Comparison of ENCODE assay signal across 10 cellular contexts in the genomic region with DNA sequence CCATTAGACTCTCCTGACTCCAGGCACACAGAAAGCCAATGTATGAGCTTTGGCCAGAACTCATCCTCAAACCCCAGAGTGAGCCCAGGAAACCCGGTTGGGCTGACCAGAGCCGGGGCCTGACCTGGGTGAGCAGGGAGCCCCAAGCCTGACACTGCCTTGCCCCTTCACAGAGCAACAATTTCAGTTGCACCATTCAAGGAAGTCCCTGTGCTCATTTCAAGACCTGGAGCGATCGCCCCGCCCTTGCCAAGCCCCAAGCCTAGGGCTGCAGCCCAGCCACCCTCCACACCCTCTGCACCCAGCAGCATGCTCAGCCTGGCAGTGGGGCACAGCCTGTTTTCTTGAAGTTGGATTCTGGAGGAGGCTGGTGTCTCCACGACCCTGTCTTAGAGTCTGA. TPM values are rescaled to one million over a fixed set of nuclear protein-coding genes. Genes with fewer than 3 reads are reported as not detected.
DNase-seq lines count a peak whose midpoint lies in the region; ATAC-seq, FAIRE-seq and TF ChIP-seq lines count a peak whose summit lies in the region.
"Had no signal": no experiment of that assay in that cellular context is flagged by ENCODE, and none has a peak within 500 bp of the region (broad histone marks: within the 10 kb centered on the region; RNA-seq: fewer than 3 reads in every experiment).

No MANE protein-coding gene starts in this region.

- no peak overlapping the region for H3K9ac ChIP-seq in H1 (replicated peaks in 1 of 4; ENCODE audit: extremely low read depth in 1 of 4, low read depth in 3 of 4, low read length in 3 of 4)
- H3K9ac ChIP-seq in neural progenitor cell: no peak overlapping the region

- H3K9me3 Mint-ChIP-seq in CD8-positive, alpha-beta T cell: no peaks in the 10 kb centered on the region
- H3K9me3 Mint-ChIP-seq in neural progenitor cell: no peaks in the 10 kb centered on the region

- no peak overlapping the region for H2BK15ac ChIP-seq in H1 (ENCODE audit: low read length)

- WGBS in H1 (ENCODE audit: extremely low coverage in 1 of 2, insufficient coverage in 1 of 2, insufficient read length in 1 of 2, insufficient replicate concordance in 2 of 2, low coverage in 1 of 2, low lambda C conversion rate in 2 of 2, missing lambda C conversion rate in 1 of 2), 2 experiments: 88% methylated on average over 6 of the region's 6 CpGs; no CpG with 5 or more reads in 1 of the 2 experiments

- H3K4me1 ChIP-seq in CD8-positive, alpha-beta T cell (ENCODE audit: insufficient read depth, low read length): peaks cover 38% of the 10 kb centered on the region
- H3K4me1 ChIP-seq in H1 (replicated peaks in 1 of 4; ENCODE audit: control insufficient read depth in 3 of 4, insufficient read depth in 4 of 4, low read length in 3 of 4) (peaks cover 0 to 10% (median 8%) of the 10 kb centered on the region in 4 experiments; a peak in 5 of 7 replicates), neural progenitor cell (peaks cover 19% of the 10 kb centered on the region)

- H3K4me3 ChIP-seq in CD8-positive, alpha-beta T cell (ENCODE audit: low read depth, low read length): no peak overlapping the region
- H3K4me3 ChIP-seq in H1 (ENCODE audit: extremely low read depth in 1 of 4, insufficient read depth in 2 of 4, low read depth in 3 of 4, low read length in 4 of 4) (no peak overlapping the region), neural progenitor cell (no peak overlapping the region)

- peaks cover 34% of the 10 kb centered on the region for H3F3A ChIP-seq in neural progenitor cell (ENCODE audit: low read depth)

- H3K14ac ChIP-seq in H1 (ENCODE audit: insufficient read length): no peak overlapping the region

- peak overlapping the region; percentile 71 for H3K4me3 Mint-ChIP-seq in CD8-positive, alpha-beta T cell
- H3K4me3 Mint-ChIP-seq in neural progenitor cell: peak overlapping the region; percentile 94

- H2AFZ ChIP-seq in H1 (ENCODE audit: low read length): no peak overlapping the region
- no peak overlapping the region for H2AFZ ChIP-seq in neural progenitor cell (replicated peaks)

- no peak for TF ChIP-seq RAD21 in H1 (IDR thresholded peaks at IDR 0.05 in 1 of 2, conservative IDR thresholded peaks at IDR 0.05 in 1 of 2; ENCODE audit: low read depth in 2 of 2, low read length in 2 of 2)

- TF ChIP-seq CTCF in CD8-positive, alpha-beta T cell (IDR thresholded peaks at IDR 0.05): no peak
- TF ChIP-seq CTCF in H1 (IDR thresholded peaks at IDR 0.05; ENCODE audit: control extremely low read depth in 1 of 3, insufficient read depth in 1 of 3, low read depth in 1 of 3, low read length in 3 of 3) (no peak), neural progenitor cell (IDR thresholded peaks at IDR 0.05) (no peak)

- no peak overlapping the region for H2AK5ac ChIP-seq in H1 (ENCODE audit: low read depth, low read length)

- H3K23ac ChIP-seq in H1 (ENCODE audit: insufficient read length): no peak overlapping the region

- H3K4me1 Mint-ChIP-seq in CD8-positive, alpha-beta T cell (ENCODE audit: low read depth): peaks cover 33% of the 10 kb centered on the region
- H3K4me1 Mint-ChIP-seq in neural progenitor cell: peaks cover 25% of the 10 kb centered on the region

- no peak overlapping the region for H2BK20ac ChIP-seq in H1 (ENCODE audit: low read length)

- POLR2A ChIA-PET in CD8-positive, alpha-beta T cell (lab: Charles Lee): interaction anchor here (1.1 to 1.7 kb wide), 2 partner anchors 45 to 49 kb away, joined by 3 to 7 read pairs; a partner anchor contains a TSS
- POLR2A ChIA-PET in H1 (lab: Charles Lee; ENCODE audit: partially characterized antibody): interaction anchor here (0.7 to 1.3 kb wide), 3 partner anchors 15 to 310 kb away, joined by 3 to 4 read pairs (median 3); no protein-coding TSS in a partner anchor

- DNase-seq in CD8-positive, alpha-beta T cell: no peak
- DNase-seq in RPMI7951 (ENCODE audit: low read depth): peak; percentile 37
- no peak for DNase-seq in H1 (ENCODE audit: low read depth in 1 of 2, low spot score in 2 of 2)
- DNase-seq in neural progenitor cell (ENCODE audit: low spot score): no peak
- DNase-seq in amniotic stem cell (lab: John Stamatoyannopoulos, UW): no peak
- no peak for DNase-seq in dedifferentiated amniotic fluid mesenchymal stem cell (ENCODE audit: extremely low spot score)
- DNase-seq in KBM-7: no peak
- DNase-seq in NK-92 treated with Interleukin-12 subunit alpha and Interleukin-12 subunit beta, amount 100 ng/mL, for 24 hours (lab: John Stamatoyannopoulos, UW): no peak
- DNase-seq: stimulated activated CD4-positive, alpha-beta T cell treated with anti-CD3 and anti-CD28 coated beads, Interleukin-2, amount 100 ng/mL, for 24 hours had no signal

- 0 out of 2 replicates have a peak overlapping the region, but pooled peaks have one; percentile 39 for H2BK12ac ChIP-seq in H1 (ENCODE audit: low read depth, low read length)

- no peak overlapping the region for H3K4ac ChIP-seq in H1 (replicated peaks; ENCODE audit: insufficient read length, low read depth, low read length)

- no peak overlapping the region for H3K18ac ChIP-seq in H1 (ENCODE audit: extremely low read depth, low read length)

- intact Hi-C loops in CD8-positive, alpha-beta T cell (cut with DNase I, micrococcal nuclease): no loop called here

- H3K36me3 Mint-ChIP-seq in CD8-positive, alpha-beta T cell: peaks cover 2% of the 10 kb centered on the region
- H3K36me3 Mint-ChIP-seq in neural progenitor cell: no peaks in the 10 kb centered on the region

- no peak overlapping the region for H4K91ac ChIP-seq in H1 (replicated peaks; ENCODE audit: insufficient read length, low read length)

- peaks cover 0 to 4% of the 10 kb centered on the region in 2 experiments for H4K20me1 ChIP-seq in H1 (replicated peaks in 1 of 2; ENCODE audit: control insufficient read depth in 1 of 2, insufficient read depth in 2 of 2, low read length in 2 of 2)
- H4K20me1 ChIP-seq in neural progenitor cell (ENCODE audit: low read depth): peaks cover under 1% of the 10 kb centered on the region

- FAIRE-seq in H1 (lab: Jason Lieb, UNC): no peak
- FAIRE-seq: RCC 7860 had no signal

- no peak overlapping the region; the same call in 1 of the 2 replicates for H4K8ac ChIP-seq in H1 (ENCODE audit: extremely low read depth, insufficient read depth, low read length)

- ATAC-seq in CD8-positive, alpha-beta T cell: no peak

- no peak overlapping the region for H4K5ac ChIP-seq in H1 (ENCODE audit: insufficient read length, low read depth, low read length)

- peak overlapping the region; percentile 49 for H3K27ac Mint-ChIP-seq in CD8-positive, alpha-beta T cell
- no peak overlapping the region for H3K27ac Mint-ChIP-seq in neural progenitor cell

- no peaks in the 10 kb centered on the region for H3K36me3 ChIP-seq in CD8-positive, alpha-beta T cell (ENCODE audit: insufficient read depth, low read length)
- H3K36me3 ChIP-seq in H1 (ENCODE audit: control insufficient read depth in 2 of 4, insufficient read depth in 4 of 4, low read length in 3 of 4) (no peaks in the 10 kb centered on the region), neural progenitor cell (no peaks in the 10 kb centered on the region)

- CTCF ChIA-PET in CD8-positive, alpha-beta T cell (lab: Charles Lee): interaction anchor here (1.3 to 2.4 kb wide), 5 partner anchors 13 to 302 kb away, joined by 3 to 11 read pairs (median 5); no protein-coding TSS in a partner anchor
- CTCF ChIA-PET in H1 (lab: Charles Lee; ENCODE audit: partially characterized antibody): interaction anchor here (0.7 to 4.3 kb wide), 16 partner anchors 9 to 309 kb away, joined by 3 to 23 read pairs (median 4); no protein-coding TSS in a partner anchor

- no peak overlapping the region for H3K56ac ChIP-seq in H1 (replicated peaks; ENCODE audit: insufficient read length, low read depth, low read length)

- no peaks in the 10 kb centered on the region for H3K9me3 ChIP-seq in CD8-positive, alpha-beta T cell (ENCODE audit: low read length)
- H3K9me3 ChIP-seq in H1 (ENCODE audit: insufficient read depth in 2 of 2, low read depth in 1 of 2, low read length in 1 of 2): no peaks in the 10 kb centered on the region
- no peaks in the 10 kb centered on the region for H3K9me3 ChIP-seq in neural progenitor cell (ENCODE audit: low read depth)

- no peak overlapping the region for H2BK120ac ChIP-seq in H1 (replicated peaks; ENCODE audit: low read depth, low read length)

- peaks cover 15% of the 10 kb centered on the region for H3K27me3 Mint-ChIP-seq in CD8-positive, alpha-beta T cell (ENCODE audit: low read depth)
- H3K27me3 Mint-ChIP-seq in neural progenitor cell (ENCODE audit: insufficient read depth, low read depth): peaks cover 25% of the 10 kb centered on the region

- H3K4me2 ChIP-seq in H1 (ENCODE audit: insufficient read depth in 1 of 2, low read depth in 2 of 2, low read length in 2 of 2): peak overlapping the region in 1 of 2 experiments; percentile 91; a peak in 1 of 4 replicates
- no peak overlapping the region for H3K4me2 ChIP-seq in neural progenitor cell

- H3K27me3 ChIP-seq in CD8-positive, alpha-beta T cell (ENCODE audit: insufficient read depth, low read length): no peaks in the 10 kb centered on the region
- H3K27me3 ChIP-seq in H1 (replicated peaks in 1 of 4; ENCODE audit: control insufficient read depth in 3 of 4, extremely low read depth in 1 of 4, insufficient read depth in 3 of 4, low read length in 3 of 4): peaks cover 24 to 46% (median 35%) of the 10 kb centered on the region in 4 experiments
- peaks cover 61% of the 10 kb centered on the region for H3K27me3 ChIP-seq in neural progenitor cell

- no peak for TF ChIP-seq POLR2A in H1 (IDR thresholded peaks at IDR 0.05; ENCODE audit: control extremely low read depth in 1 of 2, low read depth in 2 of 2, low read length in 2 of 2)

- H3K27ac ChIP-seq in CD8-positive, alpha-beta T cell (ENCODE audit: low read depth, low read length): no peak overlapping the region
- H3K27ac ChIP-seq in H1 (ENCODE audit: low read depth, low read length) (no peak overlapping the region), neural progenitor cell (no peak overlapping the region)

- TF ChIP-seq EP300 in H1 (IDR thresholded peaks at IDR 0.05; ENCODE audit: borderline replicate concordance in 1 of 2, low read depth in 2 of 2, low read length in 2 of 2): no peak

- no peaks in the 10 kb centered on the region for H3K79me1 ChIP-seq in H1 (ENCODE audit: low read depth, low read length)

- H3K79me2 ChIP-seq in H1 (ENCODE audit: control insufficient read depth in 1 of 2, insufficient read depth in 2 of 2, low read length in 2 of 2): no peaks in the 10 kb centered on the region
- no peaks in the 10 kb centered on the region for H3K79me2 ChIP-seq in neural progenitor cell (ENCODE audit: low read depth)

- in situ Hi-C loops in KBM-7 (cut with MboI; ENCODE audit: low pct_unique_long_range_greater_than_20kb, low sequenced_read_pairs): no loop called here

- peaks cover 10% of the 10 kb centered on the region; the same call in 1 of the 2 replicates for H3K23me2 ChIP-seq in H1 (ENCODE audit: low read depth, low read length)

- no peak overlapping the region for H2BK5ac ChIP-seq in H1 (ENCODE audit: low read depth, low read length)

RNA-seq across cellular contexts. Expression of gene NBL1, which starts 2.3 kb away (rescaled TPM):
- 10 to 100 TPM; 76.5 to 80.5 TPM for total RNA-seq in CD8-positive, alpha-beta T cell
- 221 and 222 TPM in 2 replicates for total RNA-seq in RPMI7951 (2014; rRNA removed; shearing (Covaris generic))
- total RNA-seq in H1 (2021; fragmentation: NEBNext Ultra II Directional; extraction: Animal tissue kit (Norgen Biotek cat#: 25700)): 9.7 and 10.4 TPM in 2 replicates
- 8.7 and 10.8 TPM in 2 replicates for polyA plus RNA-seq in H1 (2011; rRNA removed)
- 10.4 TPM for polyA plus RNA-seq in H1 (2011; cell fraction: cytosol; rRNA removed)
- 11.9 TPM for polyA plus RNA-seq in H1 (2011; cell fraction: nucleus; rRNA removed)
- 5.2 to 10.1 TPM (median 8.0 TPM) in 4 replicates for polyA plus RNA-seq in H1 (2012, experiment 1 of 2)
- polyA plus RNA-seq in H1 (2012, experiment 2 of 2): 6.4 TPM
- polyA plus RNA-seq in H1 (2013, experiment 1 of 2): 5.8 TPM
- polyA plus RNA-seq in H1 (2013, experiment 2 of 2): 6.8 TPM
- 7.4 and 9.7 TPM in 2 replicates for polyA minus RNA-seq in H1 (2011; rRNA and poly(A)+ RNA removed)
- polyA minus RNA-seq in H1 (2011; cell fraction: cytosol; rRNA and poly(A)+ RNA removed): 7.9 TPM
- polyA minus RNA-seq in H1 (2011; cell fraction: nucleus; rRNA and poly(A)+ RNA removed): 6.3 TPM
- 2.4 and 7.7 TPM in 2 replicates for total RNA-seq in neural progenitor cell (ENCODE audit: low replicate concordance)

RNA-seq across cellular contexts. Expression of gene HTR6, which starts 18.3 kb away (rescaled TPM):
- total RNA-seq in CD8-positive, alpha-beta T cell: 1 to 10 TPM in 1 of 2 experiments, under 1 TPM in 1; 0.87 to 1.1 TPM
- total RNA-seq in RPMI7951 (2014; rRNA removed; shearing (Covaris generic)): 0.10 TPM in 1 of 2 replicates, not detected in the other
- total RNA-seq in H1 (2021; fragmentation: NEBNext Ultra II Directional; extraction: Animal tissue kit (Norgen Biotek cat#: 25700)): 0.69 and 0.76 TPM in 2 replicates
- 0.95 and 1.4 TPM in 2 replicates for polyA plus RNA-seq in H1 (2011; rRNA removed)
- 0.44 TPM for polyA plus RNA-seq in H1 (2011; cell fraction: cytosol; rRNA removed)
- polyA plus RNA-seq in H1 (2011; cell fraction: nucleus; rRNA removed): 0.93 TPM
- 0.29 to 1.0 TPM (median 0.73 TPM) in 4 replicates for polyA plus RNA-seq in H1 (2012, experiment 1 of 2)
- 0.64 TPM for polyA plus RNA-seq in H1 (2012, experiment 2 of 2)
- polyA plus RNA-seq in H1 (2013, experiment 1 of 2): 1.4 TPM
- polyA plus RNA-seq in H1 (2013, experiment 2 of 2): 1.1 TPM
- polyA minus RNA-seq in H1 (2011; rRNA and poly(A)+ RNA removed): 0.22 and 0.24 TPM in 2 replicates
- 1.7 TPM for polyA minus RNA-seq in H1 (2011; cell fraction: cytosol; rRNA and poly(A)+ RNA removed)
- polyA minus RNA-seq in H1 (2011; cell fraction: nucleus; rRNA and poly(A)+ RNA removed): 1.1 TPM
- 0.25 TPM in 1 of 2 replicates, not detected in the other for total RNA-seq in neural progenitor cell (ENCODE audit: low replicate concordance)
